24 cellular contexts compared by ENCODE assay signal in genomic region chr2:192390401-192390800, GRCh38.
"Had no signal": no experiment of that assay in that cellular context is flagged by ENCODE, and none has a peak within 500 bp of the region (broad histone marks: within the 10 kb centered on the region; RNA-seq: fewer than 3 reads in every experiment).

No MANE protein-coding gene starts in this region.

- H3K27ac Mint-ChIP-seq: activated B cell treated with CpG ODN at 0.5 μM for 24 hours; activated CD4-positive, alpha-beta T cell treated with anti-CD3 and anti-CD28 coated beads for 36 hours; activated naive CD8-positive, alpha-beta T cell treated with anti-CD3 and anti-CD28 coated beads for 36 hours; activated T-helper 2 cell treated with anti-CD3 and anti-CD28 coated beads, Interferon-gamma antibody, Interleukin-2, Interleukin-4, amounts not matched to agents 10 μg/mL and 5 μg/mL and 100 μg/mL, durations not matched to agents 14 hours and 24 hours and 36 hours; natural killer cell had no signal

- H3K27ac ChIP-seq: cardiac muscle cell, gastrocnemius medialis, right atrium auricular region, upper lobe of left lung had no signal

- H3K4me1 ChIP-seq: gastrocnemius medialis, right atrium auricular region, upper lobe of left lung had no signal

- H3K9me3 Mint-ChIP-seq: activated naive CD8-positive, alpha-beta T cell treated with anti-CD3 and anti-CD28 coated beads for 36 hours; activated T-cell treated with anti-CD3 and anti-CD28 coated beads, Interleukin-2, amount 50 U/mL, for 4 hours; activated T-helper 2 cell treated with anti-CD3 and anti-CD28 coated beads, Interferon-gamma antibody, Interleukin-2, Interleukin-4, amounts not matched to agents 10 μg/mL and 5 μg/mL and 100 μg/mL, durations not matched to agents 14 hours and 24 hours and 36 hours had no signal

- H3K9me3 ChIP-seq: gastrocnemius medialis, right atrium auricular region, upper lobe of left lung had no signal

- DNase-seq: activated B cell treated with CpG ODN at 0.5 μM for 24 hours; activated CD4-positive, alpha-beta T cell treated with anti-CD3 and anti-CD28 coated beads for 36 hours; activated CD4-positive, alpha-beta T cell treated with anti-CD3 and anti-CD28 coated beads, Interleukin-2, amount 50 U/mL, for 4 hours; activated CD8-positive, alpha-beta memory T cell treated with anti-CD3 and anti-CD28 coated beads, Interleukin-2, amount 50 U/mL, for 48 hours; activated naive CD4-positive, alpha-beta T cell treated with Interleukin-2 at 50 U/mL for 16 hours; activated naive CD8-positive, alpha-beta T cell treated with anti-CD3 and anti-CD28 coated beads for 36 hours; activated T-cell treated with anti-CD3 and anti-CD28 coated beads, Interleukin-2, amount 50 U/mL, for 4 hours; amniotic stem cell; dermis blood vessel endothelial cell; effector CD8-positive, alpha-beta T cell; gastrocnemius medialis; hippocampal formation; left ventricle myocardium superior; midbrain; natural killer cell; stimulated activated CD4-positive, alpha-beta T cell treated with anti-CD3 and anti-CD28 coated beads, Interleukin-12 subunit alpha, Interleukin-12 subunit beta, amount 100 ng/mL, for 4 hours; stimulated activated CD4-positive, alpha-beta T cell treated with anti-CD3 and anti-CD28 coated beads, Interleukin-4, amount 100 ng/mL, for 4 hours; stimulated activated naive CD8-positive, alpha-beta T cell treated with anti-CD3 and anti-CD28 coated beads, Interleukin-15, Interleukin-2, amounts not matched to agents 100 U/mL and 50 U/mL, for 24 hours; T1000; upper lobe of left lung had no signal

- H3K36me3 Mint-ChIP-seq: activated naive CD8-positive, alpha-beta T cell treated with anti-CD3 and anti-CD28 coated beads for 36 hours; natural killer cell had no signal

- H3K36me3 ChIP-seq: cardiac muscle cell, gastrocnemius medialis, right atrium auricular region, upper lobe of left lung had no signal

- ATAC-seq: activated CD4-positive, alpha-beta T cell treated with anti-CD3 and anti-CD28 coated beads for 36 hours; activated T-cell treated with anti-CD3 and anti-CD28 coated beads, Interleukin-2, amount 50 U/mL, for 4 hours; esophagus mucosa; gastrocnemius medialis; left ventricle myocardium superior; natural killer cell; stimulated activated naive CD8-positive, alpha-beta T cell treated with anti-CD3 and anti-CD28 coated beads, Interleukin-15, Interleukin-2, amounts not matched to agents 100 U/mL and 50 U/mL, for 24 hours had no signal

- H3K27me3 Mint-ChIP-seq: activated B cell treated with CpG ODN at 0.5 μM for 24 hours; activated CD4-positive, alpha-beta T cell treated with anti-CD3 and anti-CD28 coated beads for 36 hours; activated naive CD8-positive, alpha-beta T cell treated with anti-CD3 and anti-CD28 coated beads for 36 hours had no signal

- H3K27me3 ChIP-seq: cardiac muscle cell, gastrocnemius medialis, right atrium auricular region, upper lobe of left lung had no signal

- H3K4me3 Mint-ChIP-seq: activated B cell treated with CpG ODN at 0.5 μM for 24 hours; activated CD4-positive, alpha-beta T cell treated with anti-CD3 and anti-CD28 coated beads for 36 hours; activated naive CD8-positive, alpha-beta T cell treated with anti-CD3 and anti-CD28 coated beads for 36 hours; activated T-cell treated with anti-CD3 and anti-CD28 coated beads, Interleukin-2, amount 50 U/mL, for 4 hours; natural killer cell had no signal

- H3K4me1 Mint-ChIP-seq: activated B cell treated with CpG ODN at 0.5 μM for 24 hours; activated CD4-positive, alpha-beta T cell treated with anti-CD3 and anti-CD28 coated beads for 36 hours; activated naive CD8-positive, alpha-beta T cell treated with anti-CD3 and anti-CD28 coated beads for 36 hours; natural killer cell had no signal

- H3K4me3 ChIP-seq: cardiac muscle cell, gastrocnemius medialis, right atrium auricular region, upper lobe of left lung had no signal
